Comparison of ENCODE assay signal across 1 cellular context in the genomic region with DNA sequence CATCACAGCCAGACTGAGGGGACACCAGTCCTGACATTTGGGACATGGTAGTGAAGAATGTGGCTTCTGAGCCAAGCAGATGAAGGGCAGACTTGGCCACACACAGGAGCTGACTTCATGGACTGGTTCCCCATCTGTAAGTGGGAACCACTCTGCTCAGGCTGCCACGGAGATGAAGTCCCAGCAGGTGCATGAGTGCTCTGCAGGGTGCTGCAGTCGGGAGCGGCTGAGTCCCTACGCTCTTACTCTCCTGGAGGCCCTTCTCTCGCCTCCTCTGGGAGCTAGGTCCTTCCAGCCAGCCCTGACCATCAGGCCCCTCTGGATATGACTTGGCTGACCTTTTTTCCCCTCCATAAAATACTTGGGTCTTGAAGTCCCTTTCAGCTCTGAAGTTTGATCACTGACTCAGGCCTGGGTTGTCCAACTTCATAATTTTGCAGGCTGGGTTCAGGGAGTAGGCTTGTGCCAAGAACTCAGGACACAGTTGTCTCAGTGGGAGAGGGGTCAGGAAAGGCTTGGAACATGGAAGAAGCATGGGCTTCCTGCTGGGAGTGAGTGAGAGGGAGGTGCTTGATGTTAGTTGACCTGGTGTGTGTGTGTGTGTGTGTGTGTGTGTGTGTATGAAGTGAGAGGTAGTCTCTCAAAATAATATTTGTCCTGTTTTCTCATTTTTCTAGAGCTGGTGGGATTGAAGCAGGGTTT.
TF ChIP-seq lines count a peak whose summit lies in the region.

No MANE protein-coding gene starts in this region.

TF ChIP-seq in HepG2, 621 proteins besides CTCF, POLR2A, EP300 and RAD21:
- TF ChIP-seq ZNF337 (CRISPR knock-in tag; IDR thresholded peaks at IDR 0.05; ENCODE audit: borderline replicate concordance, low read depth) (no peak), ZNF629 (CRISPR knock-in tag; conservative IDR thresholded peaks at IDR 0.05) (no peak), ZNF766 (CRISPR knock-in tag; IDR thresholded peaks at IDR 0.05; ENCODE audit: borderline replicate concordance) (no peak), MEIS1 (CRISPR knock-in tag; IDR thresholded peaks at IDR 0.05; ENCODE audit: borderline replicate concordance) (no peak), ZNF709 (CRISPR knock-in tag; IDR thresholded peaks at IDR 0.05) (no peak), SCMH1 (CRISPR knock-in tag; IDR thresholded peaks at IDR 0.05; ENCODE audit: borderline replicate concordance) (no peak), ZNF777 (CRISPR knock-in tag; IDR thresholded peaks at IDR 0.05) (no peak), ZNF20 (CRISPR knock-in tag; IDR thresholded peaks at IDR 0.05) (no peak), HNRNPL (IDR thresholded peaks at IDR 0.05; ENCODE audit: low read depth, low read length) (no peak), SOX6 (IDR thresholded peaks at IDR 0.05) (no peak), SOX6 (CRISPR knock-in tag; IDR thresholded peaks at IDR 0.05) (no peak)
- TF ChIP-seq, protein P1, sequence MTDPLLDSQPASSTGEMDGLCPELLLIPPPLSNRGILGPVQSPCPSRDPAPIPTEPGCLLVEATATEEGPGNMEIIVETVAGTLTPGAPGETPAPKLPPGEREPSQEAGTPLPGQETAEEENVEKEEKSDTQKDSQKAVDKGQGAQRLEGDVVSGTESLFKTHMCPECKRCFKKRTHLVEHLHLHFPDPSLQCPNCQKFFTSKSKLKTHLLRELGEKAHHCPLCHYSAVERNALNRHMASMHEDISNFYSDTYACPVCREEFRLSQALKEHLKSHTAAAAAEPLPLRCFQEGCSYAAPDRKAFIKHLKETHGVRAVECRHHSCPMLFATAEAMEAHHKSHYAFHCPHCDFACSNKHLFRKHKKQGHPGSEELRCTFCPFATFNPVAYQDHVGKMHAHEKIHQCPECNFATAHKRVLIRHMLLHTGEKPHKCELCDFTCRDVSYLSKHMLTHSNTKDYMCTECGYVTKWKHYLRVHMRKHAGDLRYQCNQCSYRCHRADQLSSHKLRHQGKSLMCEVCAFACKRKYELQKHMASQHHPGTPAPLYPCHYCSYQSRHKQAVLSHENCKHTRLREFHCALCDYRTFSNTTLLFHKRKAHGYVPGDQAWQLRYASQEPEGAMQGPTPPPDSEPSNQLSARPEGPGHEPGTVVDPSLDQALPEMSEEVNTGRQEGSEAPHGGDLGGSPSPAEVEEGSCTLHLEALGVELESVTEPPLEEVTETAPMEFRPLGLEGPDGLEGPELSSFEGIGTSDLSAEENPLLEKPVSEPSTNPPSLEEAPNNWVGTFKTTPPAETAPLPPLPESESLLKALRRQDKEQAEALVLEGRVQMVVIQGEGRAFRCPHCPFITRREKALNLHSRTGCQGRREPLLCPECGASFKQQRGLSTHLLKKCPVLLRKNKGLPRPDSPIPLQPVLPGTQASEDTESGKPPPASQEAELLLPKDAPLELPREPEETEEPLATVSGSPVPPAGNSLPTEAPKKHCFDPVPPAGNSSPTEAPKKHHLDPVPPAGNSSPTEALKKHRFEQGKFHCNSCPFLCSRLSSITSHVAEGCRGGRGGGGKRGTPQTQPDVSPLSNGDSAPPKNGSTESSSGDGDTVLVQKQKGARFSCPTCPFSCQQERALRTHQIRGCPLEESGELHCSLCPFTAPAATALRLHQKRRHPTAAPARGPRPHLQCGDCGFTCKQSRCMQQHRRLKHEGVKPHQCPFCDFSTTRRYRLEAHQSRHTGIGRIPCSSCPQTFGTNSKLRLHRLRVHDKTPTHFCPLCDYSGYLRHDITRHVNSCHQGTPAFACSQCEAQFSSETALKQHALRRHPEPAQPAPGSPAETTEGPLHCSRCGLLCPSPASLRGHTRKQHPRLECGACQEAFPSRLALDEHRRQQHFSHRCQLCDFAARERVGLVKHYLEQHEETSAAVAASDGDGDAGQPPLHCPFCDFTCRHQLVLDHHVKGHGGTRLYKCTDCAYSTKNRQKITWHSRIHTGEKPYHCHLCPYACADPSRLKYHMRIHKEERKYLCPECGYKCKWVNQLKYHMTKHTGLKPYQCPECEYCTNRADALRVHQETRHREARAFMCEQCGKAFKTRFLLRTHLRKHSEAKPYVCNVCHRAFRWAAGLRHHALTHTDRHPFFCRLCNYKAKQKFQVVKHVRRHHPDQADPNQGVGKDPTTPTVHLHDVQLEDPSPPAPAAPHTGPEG (CRISPR knock-in tag; IDR thresholded peaks at IDR 0.05): no peak
- TF ChIP-seq, protein P2, sequence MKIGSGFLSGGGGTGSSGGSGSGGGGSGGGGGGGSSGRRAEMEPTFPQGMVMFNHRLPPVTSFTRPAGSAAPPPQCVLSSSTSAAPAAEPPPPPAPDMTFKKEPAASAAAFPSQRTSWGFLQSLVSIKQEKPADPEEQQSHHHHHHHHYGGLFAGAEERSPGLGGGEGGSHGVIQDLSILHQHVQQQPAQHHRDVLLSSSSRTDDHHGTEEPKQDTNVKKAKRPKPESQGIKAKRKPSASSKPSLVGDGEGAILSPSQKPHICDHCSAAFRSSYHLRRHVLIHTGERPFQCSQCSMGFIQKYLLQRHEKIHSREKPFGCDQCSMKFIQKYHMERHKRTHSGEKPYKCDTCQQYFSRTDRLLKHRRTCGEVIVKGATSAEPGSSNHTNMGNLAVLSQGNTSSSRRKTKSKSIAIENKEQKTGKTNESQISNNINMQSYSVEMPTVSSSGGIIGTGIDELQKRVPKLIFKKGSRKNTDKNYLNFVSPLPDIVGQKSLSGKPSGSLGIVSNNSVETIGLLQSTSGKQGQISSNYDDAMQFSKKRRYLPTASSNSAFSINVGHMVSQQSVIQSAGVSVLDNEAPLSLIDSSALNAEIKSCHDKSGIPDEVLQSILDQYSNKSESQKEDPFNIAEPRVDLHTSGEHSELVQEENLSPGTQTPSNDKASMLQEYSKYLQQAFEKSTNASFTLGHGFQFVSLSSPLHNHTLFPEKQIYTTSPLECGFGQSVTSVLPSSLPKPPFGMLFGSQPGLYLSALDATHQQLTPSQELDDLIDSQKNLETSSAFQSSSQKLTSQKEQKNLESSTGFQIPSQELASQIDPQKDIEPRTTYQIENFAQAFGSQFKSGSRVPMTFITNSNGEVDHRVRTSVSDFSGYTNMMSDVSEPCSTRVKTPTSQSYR (CRISPR knock-in tag; IDR thresholded peaks at IDR 0.05; ENCODE audit: borderline replicate concordance): no peak
